Comparison of ENCODE assay signal across 14 cellular contexts in the genomic region with DNA sequence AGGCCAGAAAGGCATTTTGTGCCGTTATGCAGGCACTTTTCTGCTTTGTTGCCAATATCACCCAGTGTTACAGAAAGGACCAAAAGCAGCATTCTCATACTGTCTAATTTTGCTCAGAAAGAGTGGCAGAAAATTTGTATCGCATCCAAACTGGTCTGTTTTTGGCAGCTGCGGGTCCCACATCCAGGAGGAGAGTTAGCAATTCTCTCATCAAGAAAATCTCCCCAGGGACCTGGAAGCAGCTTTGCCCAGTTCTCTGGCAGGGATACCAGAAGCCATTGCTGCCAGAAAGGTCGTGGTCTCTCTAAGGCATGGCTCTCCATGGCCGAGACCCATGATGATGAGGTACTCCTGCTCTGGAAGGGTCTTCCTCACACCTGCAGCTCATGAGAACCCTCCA.
A peak's percentile ranks its signal among the peaks of the same experiment; 100 is the strongest.
DNase-seq lines count a peak whose midpoint lies in the region; ATAC-seq lines count a peak whose summit lies in the region.
"Had no signal": no experiment of that assay in that cellular context is flagged by ENCODE, and none has a peak within 500 bp of the region (broad histone marks: within the 10 kb centered on the region; RNA-seq: fewer than 3 reads in every experiment).

No MANE protein-coding gene starts in this region.

- no peaks in the 10 kb centered on the region for H3K9me3 Mint-ChIP-seq in activated CD4-positive, alpha-beta T cell treated with anti-CD3 and anti-CD28 coated beads for 36 hours (ENCODE audit: low read depth)
- H3K9me3 Mint-ChIP-seq: T-helper 2 cell treated with Interferon-gamma antibody and Interleukin-4, amounts not matched to agents 5 μg/mL and 100 μg/mL, for 36 hours had no signal

- no peak overlapping the region for H3K4me3 ChIP-seq in rectal smooth muscle tissue (ENCODE audit: low read length)
- H3K4me3 ChIP-seq: transverse colon had no signal

- no peaks in the 10 kb centered on the region for H3K36me3 ChIP-seq in rectal smooth muscle tissue (ENCODE audit: control insufficient read depth, insufficient read depth, low read length)
- H3K36me3 ChIP-seq: transverse colon, WERI-Rb-1 had no signal

- no peak overlapping the region for H3K9ac ChIP-seq in rectal smooth muscle tissue (ENCODE audit: low read length)

- ATAC-seq in activated CD4-positive, alpha-beta T cell treated with anti-CD3 and anti-CD28 coated beads for 36 hours, result no peak
- ATAC-seq in HG03025 (IDR thresholded peaks at IDR 0.05; ENCODE audit: low FRiP score, unreplicated experiment) (no peak), HG03439 (IDR thresholded peaks at IDR 0.05; ENCODE audit: unreplicated experiment) (no peak), HG02571 (IDR thresholded peaks at IDR 0.05; ENCODE audit: unreplicated experiment) (no peak)

- DNase-seq in activated CD4-positive, alpha-beta T cell treated with anti-CD3 and anti-CD28 coated beads for 36 hours, result no peak
- no peak for DNase-seq in activated CD4-positive, alpha-beta T cell treated with anti-CD3 and anti-CD28 coated beads, Interleukin-2, amount 50 U/mL, for 1 hour
- DNase-seq in NCI-H446 (lab: John Stamatoyannopoulos, UW) (peak; percentile 82 to 95), cerebellar cortex (ENCODE audit: low spot score) (peak; percentile 47)
- DNase-seq: activated naive CD4-positive, alpha-beta T cell treated with anti-CD3 and anti-CD28 coated beads, Interleukin-2, amount 50 U/mL, for 16 hours; activated T-cell treated with anti-CD3 and anti-CD28 coated beads, Interleukin-2, amount 50 U/mL, for 1 hour; stimulated activated naive CD4-positive, alpha-beta T cell; WERI-Rb-1 had no signal

- intact Hi-C loops in activated CD4-positive, alpha-beta T cell treated with anti-CD3 and anti-CD28 coated beads for 36 hours (cut with DNase I, micrococcal nuclease), result loop anchor here in 1 of 2 experiments (2.0 kb wide), 1 partner anchor 489 kb away; a partner anchor contains a TSS

- POLR2A ChIA-PET in activated CD4-positive, alpha-beta T cell treated with anti-CD3 and anti-CD28 coated beads for 36 hours (lab: Charles Lee), result no interaction called here

- H3K36me3 Mint-ChIP-seq in activated CD4-positive, alpha-beta T cell treated with anti-CD3 and anti-CD28 coated beads for 36 hours (ENCODE audit: low read depth), result no peaks in the 10 kb centered on the region

- H3K27me3 Mint-ChIP-seq in activated CD4-positive, alpha-beta T cell treated with anti-CD3 and anti-CD28 coated beads for 36 hours, result no peaks in the 10 kb centered on the region

- no peak overlapping the region for H3K4me3 Mint-ChIP-seq in activated CD4-positive, alpha-beta T cell treated with anti-CD3 and anti-CD28 coated beads for 36 hours
- H3K4me3 Mint-ChIP-seq: T-helper 2 cell treated with Interferon-gamma antibody and Interleukin-4, amounts not matched to agents 5 μg/mL and 100 μg/mL, for 36 hours had no signal

- peaks cover 17% of the 10 kb centered on the region for H3K4me1 Mint-ChIP-seq in activated CD4-positive, alpha-beta T cell treated with anti-CD3 and anti-CD28 coated beads for 36 hours

- H3K27ac ChIP-seq in rectal smooth muscle tissue (ENCODE audit: low read depth, low read length), result peak overlapping the region; percentile 59
- H3K27ac ChIP-seq: WERI-Rb-1 had no signal

- peak overlapping the region; percentile 83 for H3K27ac Mint-ChIP-seq in activated CD4-positive, alpha-beta T cell treated with anti-CD3 and anti-CD28 coated beads for 36 hours

- CTCF ChIA-PET in activated CD4-positive, alpha-beta T cell treated with anti-CD3 and anti-CD28 coated beads for 36 hours (lab: Charles Lee), result no interaction called here

- H3K4me1 ChIP-seq in rectal smooth muscle tissue (ENCODE audit: control insufficient read depth, insufficient read depth, low read length), result peaks cover 13% of the 10 kb centered on the region

- H3K27me3 ChIP-seq in rectal smooth muscle tissue (ENCODE audit: control insufficient read depth, insufficient read depth, low read length), result no peaks in the 10 kb centered on the region
- H3K27me3 ChIP-seq: transverse colon had no signal

Comparison
In these comparisons a context has a peak if more than half of its experiments do, and no peak if none do; other contexts are left out.
1. DNase-seq: peak in NCI-H446 (2 of 2) and cerebellar cortex (single experiment); none in activated CD4-positive, alpha-beta T cell treated with anti-CD3 and anti-CD28 coated beads for 36 hours (single experiment) and activated CD4-positive, alpha-beta T cell treated with anti-CD3 and anti-CD28 coated beads, Interleukin-2, amount 50 U/mL, for 1 hour (single experiment).